1 cellular context compared by ENCODE assay signal in the genomic region with DNA sequence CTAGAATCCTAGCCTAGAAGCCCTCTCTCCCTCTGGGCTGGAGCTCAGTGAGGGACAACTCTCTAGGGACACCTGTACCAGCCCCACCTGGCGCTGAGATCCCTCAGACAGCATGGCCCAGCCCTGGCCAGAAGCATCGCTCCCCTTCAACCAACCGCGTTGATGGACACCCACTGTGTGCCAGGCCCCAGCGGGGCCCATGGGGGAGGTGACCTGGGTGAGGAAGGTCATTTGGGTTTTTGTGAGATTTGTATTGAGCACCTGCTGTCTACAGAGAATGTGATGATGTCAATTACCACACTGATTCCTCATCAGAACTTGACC.
TF ChIP-seq lines count a peak whose summit lies in the region.

No MANE protein-coding gene starts in this region.

TF ChIP-seq in GM23338, 12 proteins besides CTCF, POLR2A, EP300 and RAD21:
- TF ChIP-seq ZNF114 (CRISPR knock-in tag; IDR thresholded peaks at IDR 0.05), result no peak
- no peak for TF ChIP-seq EZH2phosphoT487 (IDR thresholded peaks at IDR 0.05; ENCODE audit: unreplicated experiment)
- no peak for TF ChIP-seq JUNB (IDR thresholded peaks at IDR 0.05; ENCODE audit: unreplicated experiment)
- TF ChIP-seq ZNF331 (CRISPR knock-in tag; IDR thresholded peaks at IDR 0.05; ENCODE audit: low read depth), result no peak
- TF ChIP-seq, protein P1, sequence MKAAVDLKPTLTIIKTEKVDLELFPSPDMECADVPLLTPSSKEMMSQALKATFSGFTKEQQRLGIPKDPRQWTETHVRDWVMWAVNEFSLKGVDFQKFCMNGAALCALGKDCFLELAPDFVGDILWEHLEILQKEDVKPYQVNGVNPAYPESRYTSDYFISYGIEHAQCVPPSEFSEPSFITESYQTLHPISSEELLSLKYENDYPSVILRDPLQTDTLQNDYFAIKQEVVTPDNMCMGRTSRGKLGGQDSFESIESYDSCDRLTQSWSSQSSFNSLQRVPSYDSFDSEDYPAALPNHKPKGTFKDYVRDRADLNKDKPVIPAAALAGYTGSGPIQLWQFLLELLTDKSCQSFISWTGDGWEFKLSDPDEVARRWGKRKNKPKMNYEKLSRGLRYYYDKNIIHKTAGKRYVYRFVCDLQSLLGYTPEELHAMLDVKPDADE (IDR thresholded peaks at IDR 0.05), result no peak
- no peak for TF ChIP-seq STAT1 (IDR thresholded peaks at IDR 0.05; ENCODE audit: unreplicated experiment)
- no peak for TF ChIP-seq CREB1 (CRISPR knock-in tag; IDR thresholded peaks at IDR 0.05; ENCODE audit: low read depth)
